In genomic region chr6:159042003-159042823, GRCh38 we compare ENCODE assay signal across 8 cellular contexts. TPM values are rescaled to one million over a fixed set of nuclear protein-coding genes. Genes with fewer than 3 reads are reported as not detected.
DNase-seq lines count a peak whose midpoint lies in the region; ATAC-seq and TF ChIP-seq lines count a peak whose summit lies in the region.

No MANE protein-coding gene starts in this region.

- DNase-seq in Caki2 (ENCODE audit: low read depth) (peak; percentile 64), LHCN-M2 (ENCODE audit: low read depth) (peak; percentile 39), RWPE2 (ENCODE audit: low spot score) (no peak), fibroblast of villous mesenchyme (ENCODE audit: low read depth) (peak; percentile 56), nephron progenitor cell (peak; percentile 67), thyroid gland (peak; percentile 66 to 75)
- DNase-seq in activated gamma-delta T cell treated with anti-CD3 and anti-CD28 coated beads, Interleukin-2, amount 50 U/mL, for 16 hours (ENCODE audit: low read depth): peak; percentile 62

- no peaks in the 10 kb centered on the region for H3K36me3 Mint-ChIP-seq in nephron progenitor cell (ENCODE audit: low read depth)

- peak overlapping the region; percentile 16 for H3K27ac Mint-ChIP-seq in nephron progenitor cell

- TF ChIP-seq POLR2A in thyroid gland (IDR thresholded peaks at IDR 0.05): no peak

- H3K9me3 ChIP-seq in RWPE2 (ENCODE audit: severe bottlenecking) (no peaks in the 10 kb centered on the region), thyroid gland (no peaks in the 10 kb centered on the region)

- peak; percentile 95 for TF ChIP-seq CTCF in RWPE2 (IDR thresholded peaks at IDR 0.05; ENCODE audit: poor library complexity, severe bottlenecking)
- TF ChIP-seq CTCF in fibroblast of villous mesenchyme (IDR thresholded peaks at IDR 0.05; ENCODE audit: insufficient read depth, low read depth, low read length): peak; percentile 96
- peak; percentile 96 for TF ChIP-seq CTCF in nephron progenitor cell (IDR thresholded peaks at IDR 0.05)
- peak; percentile 69 to 93 (median 88) for TF ChIP-seq CTCF in thyroid gland (IDR thresholded peaks at IDR 0.05)

- H3K4me1 Mint-ChIP-seq in nephron progenitor cell: peaks cover 26% of the 10 kb centered on the region

- H3K36me3 ChIP-seq in RWPE2 (ENCODE audit: low read depth): no peaks in the 10 kb centered on the region
- no peaks in the 10 kb centered on the region for H3K36me3 ChIP-seq in thyroid gland

- H3K4me1 ChIP-seq in RWPE2 (ENCODE audit: insufficient read depth, poor library complexity, severe bottlenecking): peaks cover 24% of the 10 kb centered on the region
- peaks cover 0 to 3% of the 10 kb centered on the region in 2 donors for H3K4me1 ChIP-seq in thyroid gland

- H3K27me3 Mint-ChIP-seq in nephron progenitor cell (ENCODE audit: low read depth, poor library complexity): peaks cover 13% of the 10 kb centered on the region

- intact Hi-C loops in thyroid gland (cut with DNase I): loop anchor here (5.0 to 10.0 kb wide), 2 partner anchors 60 to 93 kb away; no protein-coding TSS in a partner anchor

- no peak overlapping the region for H3K27ac ChIP-seq in RWPE2 (ENCODE audit: poor library complexity, severe bottlenecking)
- H3K27ac ChIP-seq in thyroid gland: no peak overlapping the region

- peak; percentile 34 for ATAC-seq in GM21423 (IDR thresholded peaks at IDR 0.05; ENCODE audit: unreplicated experiment)
- peak; percentile 76 for ATAC-seq in RWPE2 (ENCODE audit: low read depth)

- H3K4me3 Mint-ChIP-seq in nephron progenitor cell: no peak overlapping the region

- in situ Hi-C loops in Caki2 (cut with HindIII; ENCODE audit: low pct_unique_long_range_greater_than_20kb, low sequenced_read_pairs): no loop called here

- H3K27me3 ChIP-seq in RWPE2 (ENCODE audit: insufficient read depth, poor library complexity, severe bottlenecking) (no peaks in the 10 kb centered on the region), thyroid gland (no peaks in the 10 kb centered on the region)

- H3K9me3 Mint-ChIP-seq in nephron progenitor cell: no peaks in the 10 kb centered on the region

- WGBS in thyroid gland, 2 donors: 53 to 60% methylated on average over 14 of the region's 14 CpGs

- H3K4me3 ChIP-seq in RWPE2 (ENCODE audit: severe bottlenecking) (no peak overlapping the region), fibroblast of villous mesenchyme (ENCODE audit: low read depth, low read length) (peak overlapping the region; percentile 29), thyroid gland (replicated peaks in 1 of 3) (no peak overlapping the region)

RNA-seq across cellular contexts. Expression of gene TAGAP, which starts 2.6 kb away (rescaled TPM):
- total RNA-seq in Caki2 (2014; rRNA removed; shearing (Covaris generic); ENCODE audit: low replicate concordance): not detected in 2 replicates
- total RNA-seq in LHCN-M2 (2014; rRNA removed) (not detected in 2 replicates), fibroblast of villous mesenchyme (not detected in 2 replicates), thyroid gland (1 to 10 TPM; 1.1 to 3.7 (median 1.7) TPM)
- polyA plus RNA-seq in LHCN-M2 (2012): not detected

RNA-seq across cellular contexts. Expression of gene RSPH3, which starts 42.2 kb away (rescaled TPM):
- total RNA-seq in Caki2 (2014; rRNA removed; shearing (Covaris generic); ENCODE audit: low replicate concordance): 3.1 and 4.2 TPM in 2 replicates
- 4.6 and 5.1 TPM in 2 replicates for total RNA-seq in LHCN-M2 (2014; rRNA removed)
- 3.3 TPM for polyA plus RNA-seq in LHCN-M2 (2012)
- 5.2 and 6.0 TPM in 2 replicates for total RNA-seq in fibroblast of villous mesenchyme
- total RNA-seq in thyroid gland: 10 to 100 TPM; 16.8 to 22.5 (median 20.2) TPM
